Comparison of ENCODE assay signal across 19 cellular contexts in the genomic region with DNA sequence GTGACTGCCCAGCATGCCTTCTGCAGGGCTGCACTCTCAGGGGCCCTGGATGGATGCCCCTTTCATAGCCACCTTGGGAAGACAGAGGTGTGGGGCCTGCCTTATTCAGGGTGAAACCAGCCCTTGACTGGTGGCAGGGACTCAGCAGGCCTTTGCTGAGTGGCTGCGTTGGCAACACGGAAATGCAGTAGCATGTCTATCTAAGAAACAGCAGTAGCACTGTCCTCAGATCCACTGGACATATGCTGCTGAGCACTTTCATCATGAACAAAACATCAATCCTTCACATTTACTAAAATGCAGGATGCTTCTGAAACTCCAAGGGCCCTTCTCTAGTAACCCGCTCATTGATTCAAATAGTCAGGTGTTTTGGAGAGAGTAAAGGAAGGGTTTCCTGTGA. TPM values are rescaled to one million over a fixed set of nuclear protein-coding genes. Genes with fewer than 3 reads are reported as not detected.
DNase-seq lines count a peak whose midpoint lies in the region; ATAC-seq, FAIRE-seq and TF ChIP-seq lines count a peak whose summit lies in the region.
"Had no signal": no experiment of that assay in that cellular context is flagged by ENCODE, and none has a peak within 500 bp of the region (broad histone marks: within the 10 kb centered on the region; RNA-seq: fewer than 3 reads in every experiment).

No MANE protein-coding gene starts in this region.

- DNase-seq in DND-41, result no peak
- peak; percentile 26 for DNase-seq in coronary artery (ENCODE audit: low spot score)
- no peak for DNase-seq in H54 (ENCODE audit: insufficient read length, low spot score)
- no peak for DNase-seq in SK-N-DZ (ENCODE audit: low spot score)
- no peak for DNase-seq in frontal cortex (ENCODE audit: low spot score in 2 of 2)
- DNase-seq in COLO829 (ENCODE audit: low spot score), result no peak
- DNase-seq: 8988T; AML-193; C1 segment of cervical spinal cord; CD4-positive, alpha-beta memory T cell; COR-L47; IMR-90 had no signal

- H3K27me3 ChIP-seq in BLaER1 (no peaks in the 10 kb centered on the region), DND-41 (ENCODE audit: insufficient read depth, low read length, poor library complexity) (no peaks in the 10 kb centered on the region), Loucy (ENCODE audit: insufficient read depth, low read length, poor library complexity, severe bottlenecking) (no peaks in the 10 kb centered on the region)

- H3K27ac ChIP-seq in BLaER1, result no peak overlapping the region
- H3K27ac ChIP-seq in DND-41 (ENCODE audit: low read length), result peak overlapping the region; percentile 37; the same call in 1 of the 2 replicates
- H3K27ac ChIP-seq in coronary artery, result no peak overlapping the region

- H4K20me1 ChIP-seq in BLaER1 (no peaks in the 10 kb centered on the region), DND-41 (ENCODE audit: insufficient read depth, low read length) (no peaks in the 10 kb centered on the region), Loucy (ENCODE audit: insufficient read depth, low read length, poor library complexity, severe bottlenecking) (no peaks in the 10 kb centered on the region)

- H3F3A ChIP-seq in Loucy (ENCODE audit: low read depth), result peaks cover 18% of the 10 kb centered on the region; the same call in 1 of the 2 replicates

- H2AFZ ChIP-seq in DND-41 (ENCODE audit: low read depth, low read length) (0 out of 2 replicates have a peak overlapping the region, but pooled peaks have one; percentile 12), Loucy (ENCODE audit: low read length) (no peak overlapping the region)

- FAIRE-seq in H54 (lab: Jason Lieb, UNC), result no peak
- FAIRE-seq in frontal cortex (lab: Jason Lieb, UNC), result no peak
- FAIRE-seq: D721Med, GM12892 had no signal

- TF ChIP-seq CTCF in DND-41 (IDR thresholded peaks at IDR 0.05; ENCODE audit: borderline replicate concordance, extremely low read depth, low read length, poor library complexity, severe bottlenecking), result no peak
- TF ChIP-seq CTCF in Loucy (conservative IDR thresholded peaks at IDR 0.05; ENCODE audit: low read length), result no peak
- TF ChIP-seq CTCF in coronary artery (IDR thresholded peaks at IDR 0.05), result no peak

- H3K4me3 ChIP-seq in BLaER1, result 0 out of 2 replicates have a peak overlapping the region, but pooled peaks have one; percentile 10
- H3K4me3 ChIP-seq in DND-41 (ENCODE audit: low read depth in 1 of 2, low read length in 2 of 2), result peak overlapping the region in 1 of 2 experiments; percentile 19; a peak in 2 of 4 replicates
- peak overlapping the region; percentile 54 for H3K4me3 ChIP-seq in Loucy (ENCODE audit: low read length, poor library complexity, severe bottlenecking)
- H3K4me3 ChIP-seq in coronary artery, result no peak overlapping the region

- H3K79me2 ChIP-seq in DND-41 (ENCODE audit: insufficient read depth, low read length) (no peaks in the 10 kb centered on the region), Loucy (ENCODE audit: insufficient read depth, low read length) (no peaks in the 10 kb centered on the region)

- H3K9me3 ChIP-seq in BLaER1, result peaks cover 23% of the 10 kb centered on the region
- no peaks in the 10 kb centered on the region for H3K9me3 ChIP-seq in DND-41 (ENCODE audit: insufficient read depth, low read length, severe bottlenecking)
- no peaks in the 10 kb centered on the region for H3K9me3 ChIP-seq in Loucy (ENCODE audit: insufficient read depth, low read depth, low read length)

- no peaks in the 10 kb centered on the region for H3K9me2 ChIP-seq in Loucy (replicated peaks; ENCODE audit: low read depth, low read length)

- no peak for TF ChIP-seq POLR2A in H54 (IDR thresholded peaks at IDR 0.05; ENCODE audit: low read depth, low read length)

- H3K36me3 ChIP-seq in BLaER1, result no peaks in the 10 kb centered on the region
- H3K36me3 ChIP-seq in DND-41 (ENCODE audit: insufficient read depth, low read length), result no peaks in the 10 kb centered on the region
- no peaks in the 10 kb centered on the region for H3K36me3 ChIP-seq in Loucy (ENCODE audit: insufficient read depth, low read length)

- H3K9ac ChIP-seq in BLaER1 (no peak overlapping the region; the same call in 1 of the 2 replicates), DND-41 (ENCODE audit: low read depth, low read length) (peak overlapping the region; percentile 22), Loucy (ENCODE audit: low read depth, low read length, poor library complexity, severe bottlenecking) (peak overlapping the region; percentile 56)

- ATAC-seq in DND-41 (ENCODE audit: insufficient read depth, low read depth), result no peak

- H3K4me2 ChIP-seq in BLaER1, result peak overlapping the region; percentile 74
- peak overlapping the region; percentile 63 for H3K4me2 ChIP-seq in DND-41 (ENCODE audit: insufficient read depth, low read length)
- peak overlapping the region; percentile 74 for H3K4me2 ChIP-seq in Loucy (ENCODE audit: low read depth, low read length, poor library complexity, severe bottlenecking)

- H3K4me1 ChIP-seq in BLaER1 (peaks cover 34% of the 10 kb centered on the region), DND-41 (ENCODE audit: insufficient read depth, low read length) (peaks cover 41% of the 10 kb centered on the region), Loucy (ENCODE audit: insufficient read depth, low read length, poor library complexity, severe bottlenecking) (peaks cover 53% of the 10 kb centered on the region)

RNA-seq across cellular contexts. Expression of a gene that starts 4.9 kb away (rescaled TPM):
- polyA plus RNA-seq in SK-N-DZ (2014; cell fraction: cytosol; rRNA removed), result not detected in 2 replicates
- polyA plus RNA-seq in SK-N-DZ (2014; cell fraction: nucleus; rRNA removed), result not detected in 2 replicates
- not detected for total RNA-seq in frontal cortex
- total RNA-seq: CD4-positive, alpha-beta memory T cell; Daoy; H4; HT-29; IMR-90 had no signal
- polyA plus RNA-seq: CD4-positive, alpha-beta memory T cell; IMR-90 had no signal
